Comparison of ENCODE assay signal across 1 cellular context in genomic region chr1:54310439-54311328, GRCh38.
TF ChIP-seq lines count a peak whose summit lies in the region.

No MANE protein-coding gene starts in this region.

TF ChIP-seq in HepG2, 621 proteins besides CTCF, POLR2A, EP300 and RAD21 (continued from another document and continues in another):
- no peak for TF ChIP-seq TEF (CRISPR knock-in tag; IDR thresholded peaks at IDR 0.05)
- TF ChIP-seq ZNF263 (CRISPR knock-in tag; IDR thresholded peaks at IDR 0.05): 0 out of 2 replicates have a peak, but pooled peaks have one; percentile 20
- TF ChIP-seq HMGA1 (CRISPR knock-in tag; conservative IDR thresholded peaks at IDR 0.05): no peak
- no peak for TF ChIP-seq ZNF652 (CRISPR knock-in tag; IDR thresholded peaks at IDR 0.05; ENCODE audit: borderline replicate concordance, low read depth)
- TF ChIP-seq SMC3 (IDR thresholded peaks at IDR 0.05; ENCODE audit: low read length): peak; percentile 86
- no peak for TF ChIP-seq IRF2 (CRISPR knock-in tag; IDR thresholded peaks at IDR 0.05)
- 0 out of 2 replicates have a peak, but pooled peaks have one; percentile 34 for TF ChIP-seq THAP11 (CRISPR knock-in tag; IDR thresholded peaks at IDR 0.05)
- no peak for TF ChIP-seq KAT2B (IDR thresholded peaks at IDR 0.05; ENCODE audit: borderline replicate concordance, low read depth, low read length)
- no peak for TF ChIP-seq MED8 (CRISPR knock-in tag; IDR thresholded peaks at IDR 0.05; ENCODE audit: insufficient replicate concordance)
- TF ChIP-seq ZBTB7A (CRISPR knock-in tag; IDR thresholded peaks at IDR 0.05): 0 out of 2 replicates have a peak, but pooled peaks have one; percentile 33
- no peak for TF ChIP-seq CC2D1A (CRISPR knock-in tag; IDR thresholded peaks at IDR 0.05)
- TF ChIP-seq ZNF362 (CRISPR knock-in tag; IDR thresholded peaks at IDR 0.05; ENCODE audit: borderline replicate concordance): no peak
- no peak for TF ChIP-seq ATF2 (CRISPR knock-in tag; IDR thresholded peaks at IDR 0.05)
- no peak for TF ChIP-seq ZNF460 (CRISPR knock-in tag; IDR thresholded peaks at IDR 0.05; ENCODE audit: borderline replicate concordance)
- no peak for TF ChIP-seq ZNF224 (CRISPR knock-in tag; IDR thresholded peaks at IDR 0.05)
- no peak for TF ChIP-seq ZGPAT (CRISPR knock-in tag; IDR thresholded peaks at IDR 0.05)
- TF ChIP-seq ARNT (IDR thresholded peaks at IDR 0.05): no peak
- no peak for TF ChIP-seq ZNF580 (CRISPR knock-in tag; IDR thresholded peaks at IDR 0.05; ENCODE audit: borderline replicate concordance, low read depth)
- no peak for TF ChIP-seq ZFP36 (IDR thresholded peaks at IDR 0.05; ENCODE audit: borderline replicate concordance, low read depth, low read length, partially characterized antibody)
- no peak for TF ChIP-seq ZNF30 (CRISPR knock-in tag; IDR thresholded peaks at IDR 0.05)
- no peak for TF ChIP-seq ZZZ3 (CRISPR knock-in tag; IDR thresholded peaks at IDR 0.05; ENCODE audit: borderline replicate concordance)
- no peak for TF ChIP-seq CCDC6 (CRISPR knock-in tag; IDR thresholded peaks at IDR 0.05)
- no peak for TF ChIP-seq DMTF1 (CRISPR knock-in tag; IDR thresholded peaks at IDR 0.05)
- TF ChIP-seq BCLAF1 (IDR thresholded peaks at IDR 0.05): no peak
- no peak for TF ChIP-seq ZNF430 (CRISPR knock-in tag; IDR thresholded peaks at IDR 0.05)
- TF ChIP-seq ZNF784 (CRISPR knock-in tag; IDR thresholded peaks at IDR 0.05; ENCODE audit: borderline replicate concordance): no peak
- TF ChIP-seq ERF (CRISPR knock-in tag; IDR thresholded peaks at IDR 0.05): 0 out of 2 replicates have a peak, but pooled peaks have one; percentile 15
- no peak for TF ChIP-seq STAT6 (CRISPR knock-in tag; IDR thresholded peaks at IDR 0.05; ENCODE audit: borderline replicate concordance)
- TF ChIP-seq EZH2 (conservative IDR thresholded peaks at IDR 0.05; ENCODE audit: low read depth, low read length): no peak
- TF ChIP-seq ZNF609 (CRISPR knock-in tag; IDR thresholded peaks at IDR 0.05; ENCODE audit: borderline replicate concordance): no peak
- TF ChIP-seq SOX6 (IDR thresholded peaks at IDR 0.05): no peak
- TF ChIP-seq SOX6 (CRISPR knock-in tag; IDR thresholded peaks at IDR 0.05): peak; percentile 37; the same call in 1 of the 2 replicates
- peak; percentile 35 for TF ChIP-seq ZNF687 (CRISPR knock-in tag; IDR thresholded peaks at IDR 0.05)
